1 cellular context compared by ENCODE assay signal in the genomic region with DNA sequence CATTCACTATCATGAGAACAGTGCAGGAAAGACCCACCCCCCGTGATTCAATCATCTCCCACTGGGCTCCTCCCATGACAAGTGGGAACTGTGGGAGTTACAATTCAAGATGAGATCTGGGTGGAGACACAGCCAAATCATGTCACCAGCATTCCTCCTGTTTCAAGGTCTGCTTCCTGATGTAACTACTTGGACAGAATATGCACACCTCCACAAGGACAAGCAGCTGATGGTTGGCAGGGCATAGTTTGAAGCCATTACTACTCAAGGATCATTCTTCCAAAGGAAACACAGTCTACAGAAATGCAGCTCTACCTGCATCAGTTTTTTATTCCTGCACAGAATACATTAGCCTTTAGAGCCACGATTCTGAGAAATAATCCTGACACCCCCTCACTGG.
TF ChIP-seq lines count a peak whose summit lies in the region.

No MANE protein-coding gene starts in this region.

TF ChIP-seq in K562, 482 proteins besides CTCF, POLR2A, EP300 and RAD21 (continued from another document):
- 0 out of 2 replicates have a peak, but pooled peaks have one; percentile 11 for TF ChIP-seq MTA3 (IDR thresholded peaks at IDR 0.05; ENCODE audit: borderline replicate concordance)
- TF ChIP-seq ZFX (CRISPR knock-in tag; IDR thresholded peaks at IDR 0.05): no peak
- no peak for TF ChIP-seq HEY1 (CRISPR knock-in tag; IDR thresholded peaks at IDR 0.05; ENCODE audit: borderline replicate concordance)
- peak; percentile 38 for TF ChIP-seq MEIS2 (IDR thresholded peaks at IDR 0.05; ENCODE audit: partially characterized antibody)
- TF ChIP-seq ZNF239 (CRISPR knock-in tag; IDR thresholded peaks at IDR 0.05): no peak
- TF ChIP-seq, protein P1, sequence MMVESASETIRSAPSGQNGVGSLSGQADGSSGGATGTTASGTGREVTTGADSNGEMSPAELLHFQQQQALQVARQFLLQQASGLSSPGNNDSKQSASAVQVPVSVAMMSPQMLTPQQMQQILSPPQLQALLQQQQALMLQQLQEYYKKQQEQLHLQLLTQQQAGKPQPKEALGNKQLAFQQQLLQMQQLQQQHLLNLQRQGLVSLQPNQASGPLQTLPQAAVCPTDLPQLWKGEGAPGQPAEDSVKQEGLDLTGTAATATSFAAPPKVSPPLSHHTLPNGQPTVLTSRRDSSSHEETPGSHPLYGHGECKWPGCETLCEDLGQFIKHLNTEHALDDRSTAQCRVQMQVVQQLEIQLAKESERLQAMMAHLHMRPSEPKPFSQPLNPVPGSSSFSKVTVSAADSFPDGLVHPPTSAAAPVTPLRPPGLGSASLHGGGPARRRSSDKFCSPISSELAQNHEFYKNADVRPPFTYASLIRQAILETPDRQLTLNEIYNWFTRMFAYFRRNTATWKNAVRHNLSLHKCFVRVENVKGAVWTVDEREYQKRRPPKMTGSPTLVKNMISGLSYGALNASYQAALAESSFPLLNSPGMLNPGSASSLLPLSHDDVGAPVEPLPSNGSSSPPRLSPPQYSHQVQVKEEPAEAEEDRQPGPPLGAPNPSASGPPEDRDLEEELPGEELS (CRISPR knock-in tag; IDR thresholded peaks at IDR 0.05; ENCODE audit: borderline replicate concordance): no peak
- TF ChIP-seq, protein P2, sequence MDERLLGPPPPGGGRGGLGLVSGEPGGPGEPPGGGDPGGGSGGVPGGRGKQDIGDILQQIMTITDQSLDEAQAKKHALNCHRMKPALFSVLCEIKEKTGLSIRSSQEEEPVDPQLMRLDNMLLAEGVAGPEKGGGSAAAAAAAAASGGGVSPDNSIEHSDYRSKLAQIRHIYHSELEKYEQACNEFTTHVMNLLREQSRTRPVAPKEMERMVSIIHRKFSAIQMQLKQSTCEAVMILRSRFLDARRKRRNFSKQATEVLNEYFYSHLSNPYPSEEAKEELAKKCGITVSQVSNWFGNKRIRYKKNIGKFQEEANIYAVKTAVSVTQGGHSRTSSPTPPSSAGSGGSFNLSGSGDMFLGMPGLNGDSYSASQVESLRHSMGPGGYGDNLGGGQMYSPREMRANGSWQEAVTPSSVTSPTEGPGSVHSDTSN (CRISPR knock-in tag; IDR thresholded peaks at IDR 0.05; ENCODE audit: low read depth): no peak
- TF ChIP-seq, protein P2 (tag; conservative IDR thresholded peaks at IDR 0.05; ENCODE audit: low read depth): 0 out of 2 replicates have a peak, but pooled peaks have one; percentile 19
- no peak for TF ChIP-seq FOXJ2 (tag; IDR thresholded peaks at IDR 0.05)
- TF ChIP-seq ETV1 (tag; conservative IDR thresholded peaks at IDR 0.05; ENCODE audit: low read depth): no peak
- no peak for TF ChIP-seq EGR1 (conservative IDR thresholded peaks at IDR 0.05)
- TF ChIP-seq KDM2B (CRISPR knock-in tag; IDR thresholded peaks at IDR 0.05): no peak
- TF ChIP-seq, protein P3, sequence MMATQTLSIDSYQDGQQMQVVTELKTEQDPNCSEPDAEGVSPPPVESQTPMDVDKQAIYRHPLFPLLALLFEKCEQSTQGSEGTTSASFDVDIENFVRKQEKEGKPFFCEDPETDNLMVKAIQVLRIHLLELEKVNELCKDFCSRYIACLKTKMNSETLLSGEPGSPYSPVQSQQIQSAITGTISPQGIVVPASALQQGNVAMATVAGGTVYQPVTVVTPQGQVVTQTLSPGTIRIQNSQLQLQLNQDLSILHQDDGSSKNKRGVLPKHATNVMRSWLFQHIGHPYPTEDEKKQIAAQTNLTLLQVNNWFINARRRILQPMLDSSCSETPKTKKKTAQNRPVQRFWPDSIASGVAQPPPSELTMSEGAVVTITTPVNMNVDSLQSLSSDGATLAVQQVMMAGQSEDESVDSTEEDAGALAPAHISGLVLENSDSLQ (IDR thresholded peaks at IDR 0.05): peak; percentile 33; the same call in 1 of the 2 replicates
- TF ChIP-seq SRF (CRISPR knock-in tag; IDR thresholded peaks at IDR 0.05): no peak
- no peak for TF ChIP-seq ZNF12 (CRISPR knock-in tag; IDR thresholded peaks at IDR 0.05)
- no peak for TF ChIP-seq SETDB1 (IDR thresholded peaks at IDR 0.05; ENCODE audit: low read length)
- TF ChIP-seq, protein P4, sequence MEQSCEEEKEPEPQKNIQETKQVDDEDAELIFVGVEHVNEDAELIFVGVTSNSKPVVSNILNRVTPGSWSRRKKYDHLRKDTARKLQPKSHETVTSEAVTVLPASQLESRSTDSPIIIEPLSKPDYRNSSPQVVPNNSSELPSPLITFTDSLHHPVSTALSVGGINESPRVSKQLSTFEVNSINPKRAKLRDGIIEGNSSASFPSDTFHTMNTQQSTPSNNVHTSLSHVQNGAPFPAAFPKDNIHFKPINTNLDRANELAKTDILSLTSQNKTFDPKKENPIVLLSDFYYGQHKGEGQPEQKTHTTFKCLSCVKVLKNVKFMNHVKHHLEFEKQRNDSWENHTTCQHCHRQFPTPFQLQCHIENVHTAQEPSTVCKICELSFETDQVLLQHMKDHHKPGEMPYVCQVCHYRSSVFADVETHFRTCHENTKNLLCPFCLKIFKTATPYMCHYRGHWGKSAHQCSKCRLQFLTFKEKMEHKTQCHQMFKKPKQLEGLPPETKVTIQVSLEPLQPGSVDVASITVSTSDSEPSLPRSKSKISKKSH (CRISPR knock-in tag; IDR thresholded peaks at IDR 0.05): no peak
- no peak for TF ChIP-seq POLR2B (IDR thresholded peaks at IDR 0.05; ENCODE audit: low read depth, partially characterized antibody)
- TF ChIP-seq TOE1 (IDR thresholded peaks at IDR 0.05; ENCODE audit: borderline replicate concordance): no peak
- TF ChIP-seq TOE1 (CRISPR knock-in tag; IDR thresholded peaks at IDR 0.05; ENCODE audit: borderline replicate concordance, low read depth): no peak
- TF ChIP-seq NCOA4 (IDR thresholded peaks at IDR 0.05; ENCODE audit: partially characterized antibody): no peak
- no peak for TF ChIP-seq ZNF121 (CRISPR knock-in tag; conservative IDR thresholded peaks at IDR 0.05)
- no peak for TF ChIP-seq ZNF212 (CRISPR knock-in tag; IDR thresholded peaks at IDR 0.05)
- TF ChIP-seq TAF1 (IDR thresholded peaks at IDR 0.05; ENCODE audit: control insufficient read depth, extremely low read depth, insufficient read depth, low read length, severe bottlenecking): no peak
- TF ChIP-seq ILF3 (IDR thresholded peaks at IDR 0.05; ENCODE audit: borderline replicate concordance): no peak
- TF ChIP-seq, protein P5, sequence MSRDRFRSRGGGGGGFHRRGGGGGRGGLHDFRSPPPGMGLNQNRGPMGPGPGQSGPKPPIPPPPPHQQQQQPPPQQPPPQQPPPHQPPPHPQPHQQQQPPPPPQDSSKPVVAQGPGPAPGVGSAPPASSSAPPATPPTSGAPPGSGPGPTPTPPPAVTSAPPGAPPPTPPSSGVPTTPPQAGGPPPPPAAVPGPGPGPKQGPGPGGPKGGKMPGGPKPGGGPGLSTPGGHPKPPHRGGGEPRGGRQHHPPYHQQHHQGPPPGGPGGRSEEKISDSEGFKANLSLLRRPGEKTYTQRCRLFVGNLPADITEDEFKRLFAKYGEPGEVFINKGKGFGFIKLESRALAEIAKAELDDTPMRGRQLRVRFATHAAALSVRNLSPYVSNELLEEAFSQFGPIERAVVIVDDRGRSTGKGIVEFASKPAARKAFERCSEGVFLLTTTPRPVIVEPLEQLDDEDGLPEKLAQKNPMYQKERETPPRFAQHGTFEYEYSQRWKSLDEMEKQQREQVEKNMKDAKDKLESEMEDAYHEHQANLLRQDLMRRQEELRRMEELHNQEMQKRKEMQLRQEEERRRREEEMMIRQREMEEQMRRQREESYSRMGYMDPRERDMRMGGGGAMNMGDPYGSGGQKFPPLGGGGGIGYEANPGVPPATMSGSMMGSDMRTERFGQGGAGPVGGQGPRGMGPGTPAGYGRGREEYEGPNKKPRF (IDR thresholded peaks at IDR 0.05; ENCODE audit: low read depth, low read length): no peak
- TF ChIP-seq MYC (IDR thresholded peaks at IDR 0.05; ENCODE audit: low read depth, low read length): no peak
- no peak for TF ChIP-seq MYC (CRISPR knock-in tag; IDR thresholded peaks at IDR 0.05; ENCODE audit: borderline replicate concordance, low read depth)
